ENCODE assay signal across 40 cellular contexts in the genomic region with DNA sequence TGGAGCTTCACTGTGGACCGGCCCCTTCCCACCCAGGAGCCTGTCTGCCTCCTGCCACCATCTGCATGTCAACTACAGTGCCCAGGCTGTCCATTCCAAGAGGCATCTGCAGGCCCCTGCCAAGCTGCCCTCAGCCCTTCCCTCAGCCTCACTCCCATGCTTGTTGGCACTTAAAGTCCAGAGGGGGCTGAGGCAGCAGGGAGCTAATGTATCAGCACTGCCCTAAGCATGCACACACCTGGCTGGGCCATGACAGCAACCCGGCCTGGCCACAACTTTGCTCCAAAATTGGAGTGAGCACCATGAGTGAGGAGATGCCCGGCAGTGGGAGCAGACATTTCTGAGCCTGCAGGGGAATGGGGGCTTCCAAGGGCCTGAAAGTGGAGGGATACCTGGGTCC.
"Had no signal": no experiment of that assay in that cellular context is flagged by ENCODE, and none has a peak within 500 bp of the region (broad histone marks: within the 10 kb centered on the region; RNA-seq: fewer than 3 reads in every experiment).

No MANE protein-coding gene starts in this region.

- H3K36me3 Mint-ChIP-seq: activated naive CD4-positive, alpha-beta T cell treated with anti-CD3 and anti-CD28 coated beads, Interleukin-2, amount 10 ng/mL, durations not matched to agents 7 days and 5 days; activated naive CD4-positive, alpha-beta T cell treated with anti-CD3 and anti-CD28 coated beads, Interleukin-2, amount 50 U/mL, for 24 hours; activated naive CD8-positive, alpha-beta T cell; activated naive CD8-positive, alpha-beta T cell treated with anti-CD3 and anti-CD28 coated beads, Interleukin-2, amount 10 ng/mL, durations not matched to agents 7 days and 5 days; brain had no signal

- H3K4me1 Mint-ChIP-seq: activated naive CD4-positive, alpha-beta T cell treated with anti-CD3 and anti-CD28 coated beads, Interleukin-2, amount 10 ng/mL, durations not matched to agents 7 days and 5 days; activated naive CD4-positive, alpha-beta T cell treated with anti-CD3 and anti-CD28 coated beads, Interleukin-2, amount 50 U/mL, for 24 hours; activated naive CD8-positive, alpha-beta T cell treated with anti-CD3 and anti-CD28 coated beads for 36 hours; activated naive CD8-positive, alpha-beta T cell treated with anti-CD3 and anti-CD28 coated beads, Interleukin-2, amount 10 ng/mL, durations not matched to agents 7 days and 5 days; activated naive CD8-positive, alpha-beta T cell treated with anti-CD3 and anti-CD28 coated beads, Interleukin-2, amount 50 U/mL, for 24 hours; activated T-helper 17 cell treated with anti-CD3 and anti-CD28 coated beads, Interleukin-2, amount 50 U/mL, for 72 hours; brain; central memory CD8-positive, alpha-beta T cell had no signal

- H3K27ac Mint-ChIP-seq: activated naive CD4-positive, alpha-beta T cell treated with anti-CD3 and anti-CD28 coated beads for 36 hours; activated naive CD4-positive, alpha-beta T cell treated with anti-CD3 and anti-CD28 coated beads, Interleukin-2, amount 10 ng/mL, durations not matched to agents 7 days and 5 days; activated naive CD4-positive, alpha-beta T cell treated with anti-CD3 and anti-CD28 coated beads, Interleukin-2, amount 50 U/mL, for 24 hours; activated naive CD4-positive, alpha-beta T cell treated with anti-CD3 and anti-CD28 coated beads, Interleukin-2, amount 50 U/mL, for 72 hours; activated naive CD8-positive, alpha-beta T cell; activated naive CD8-positive, alpha-beta T cell treated with anti-CD3 and anti-CD28 coated beads for 36 hours; activated naive CD8-positive, alpha-beta T cell treated with anti-CD3 and anti-CD28 coated beads, Interleukin-2, amount 10 ng/mL, durations not matched to agents 7 days and 5 days; activated naive CD8-positive, alpha-beta T cell treated with anti-CD3 and anti-CD28 coated beads, Interleukin-2, amount 50 U/mL, for 24 hours; activated T-cell treated with anti-CD3 and anti-CD28 coated beads, Interleukin-2, amount 50 U/mL, for 24 hours; activated T-cell treated with anti-CD3 and anti-CD28 coated beads, Interleukin-2, amount 50 U/mL, for 72 hours; activated T-helper 1 cell treated with anti-CD3 and anti-CD28 coated beads, Interleukin-12 subunit alpha, Interleukin-12 subunit beta, Interleukin-2, Interleukin-4 antibody, amounts not matched to agents 30 ng/mL and 10 ng/mL and 1 ng/mL, durations not matched to agents 14 hours and 24 hours and 36 hours; activated T-helper 17 cell treated with anti-CD3 and anti-CD28 coated beads, Interleukin-2, amount 50 U/mL, for 72 hours; activated T-helper 2 cell treated with anti-CD3 and anti-CD28 coated beads, Interferon-gamma antibody, Interleukin-2, Interleukin-4, amounts not matched to agents 10 μg/mL and 5 μg/mL and 100 μg/mL, durations not matched to agents 14 hours and 24 hours and 36 hours; brain had no signal

- DNase-seq: activated effector memory CD4-positive, alpha-beta T cell treated with anti-CD3 and anti-CD28 coated beads, Interleukin-2, amount 50 U/mL, for 16 hours; activated effector memory CD4-positive, alpha-beta T cell treated with Interleukin-2 at 50 U/mL for 16 hours; activated gamma-delta T cell; activated gamma-delta T cell treated with Interleukin-2 at 50 U/mL for 16 hours; activated naive CD4-positive, alpha-beta T cell; activated naive CD4-positive, alpha-beta T cell treated with anti-CD3 and anti-CD28 coated beads for 36 hours; activated naive CD4-positive, alpha-beta T cell treated with anti-CD3 and anti-CD28 coated beads, Interleukin-2, amount 10 ng/mL, durations not matched to agents 7 days and 5 days; activated naive CD4-positive, alpha-beta T cell treated with anti-CD3 and anti-CD28 coated beads, Interleukin-2, amount 50 U/mL, for 16 hours; activated naive CD4-positive, alpha-beta T cell treated with Interleukin-2 at 50 U/mL for 16 hours; activated naive CD8-positive, alpha-beta T cell treated with anti-CD3 and anti-CD28 coated beads for 36 hours; activated naive CD8-positive, alpha-beta T cell treated with anti-CD3 and anti-CD28 coated beads, Interleukin-2, amount 10 ng/mL, durations not matched to agents 7 days and 5 days; activated naive CD8-positive, alpha-beta T cell treated with anti-CD3 and anti-CD28 coated beads, Interleukin-2, amount 50 U/mL, for 24 hours; activated T-cell treated with anti-CD3 and anti-CD28 coated beads for 4 hours; activated T-cell treated with anti-CD3 and anti-CD28 coated beads, Interleukin-2, amount 50 U/mL, for 1 hour; activated T-cell treated with anti-CD3 and anti-CD28 coated beads, Interleukin-2, amount 50 U/mL, for 24 hours; activated T-cell treated with anti-CD3 and anti-CD28 coated beads, Interleukin-2, amount 50 U/mL, for 4 hours; activated T-cell treated with anti-CD3 and anti-CD28 coated beads, Interleukin-2, amount 50 U/mL, for 48 hours; activated T-cell treated with anti-CD3 and anti-CD28 coated beads, Interleukin-2, amount 50 U/mL, for 72 hours; adrenal gland; amniotic stem cell; amygdala; anterior cingulate cortex; body of pancreas; brain microvascular endothelial cell; caudate nucleus; central memory CD4-positive, alpha-beta T cell; cerebellar nuclear complex had no signal

- H3K27ac ChIP-seq: adrenal gland, ascending aorta, body of pancreas, brain microvascular endothelial cell, breast epithelium, cardiac muscle cell had no signal

- H3K9me3 ChIP-seq: adrenal gland, ascending aorta, body of pancreas had no signal

- H3K4me3 ChIP-seq: adrenal gland, ascending aorta, body of pancreas, breast epithelium, cardiac muscle cell had no signal

- ATAC-seq: activated naive CD4-positive, alpha-beta T cell treated with anti-CD3 and anti-CD28 coated beads, Interleukin-2, amount 50 U/mL, for 72 hours; activated naive CD8-positive, alpha-beta T cell treated with anti-CD3 and anti-CD28 coated beads, Interleukin-2, amount 50 U/mL, for 24 hours; activated T-cell treated with anti-CD3 and anti-CD28 coated beads, Interleukin-2, amount 50 U/mL, for 4 hours; activated T-cell treated with anti-CD3 and anti-CD28 coated beads, Interleukin-2, amount 50 U/mL, for 72 hours; activated T-helper 17 cell treated with anti-CD3 and anti-CD28 coated beads, Interleukin-2, amount 50 U/mL, for 72 hours; body of pancreas had no signal

- H3K4me3 Mint-ChIP-seq: activated naive CD4-positive, alpha-beta T cell treated with anti-CD3 and anti-CD28 coated beads for 36 hours; activated naive CD4-positive, alpha-beta T cell treated with anti-CD3 and anti-CD28 coated beads, Interleukin-2, amount 10 ng/mL, durations not matched to agents 7 days and 5 days; activated naive CD4-positive, alpha-beta T cell treated with anti-CD3 and anti-CD28 coated beads, Interleukin-2, amount 50 U/mL, for 24 hours; activated naive CD8-positive, alpha-beta T cell; activated naive CD8-positive, alpha-beta T cell treated with anti-CD3 and anti-CD28 coated beads for 36 hours; activated naive CD8-positive, alpha-beta T cell treated with anti-CD3 and anti-CD28 coated beads, Interleukin-2, amount 10 ng/mL, durations not matched to agents 7 days and 5 days; activated naive CD8-positive, alpha-beta T cell treated with anti-CD3 and anti-CD28 coated beads, Interleukin-2, amount 50 U/mL, for 24 hours; activated T-cell treated with anti-CD3 and anti-CD28 coated beads, Interleukin-2, amount 50 U/mL, for 24 hours; activated T-cell treated with anti-CD3 and anti-CD28 coated beads, Interleukin-2, amount 50 U/mL, for 4 hours; activated T-cell treated with anti-CD3 and anti-CD28 coated beads, Interleukin-2, amount 50 U/mL, for 72 hours; activated T-helper 1 cell treated with anti-CD3 and anti-CD28 coated beads, Interleukin-12 subunit alpha, Interleukin-12 subunit beta, Interleukin-2, Interleukin-4 antibody, amounts not matched to agents 30 ng/mL and 10 ng/mL and 1 ng/mL, durations not matched to agents 14 hours and 24 hours and 36 hours; activated T-helper 17 cell treated with anti-CD3 and anti-CD28 coated beads, Interleukin-2, amount 50 U/mL, for 72 hours; brain; central memory CD8-positive, alpha-beta T cell had no signal

- H3K27me3 ChIP-seq: adrenal gland, ascending aorta, body of pancreas, brain microvascular endothelial cell, breast epithelium, cardiac muscle cell had no signal

- H3K27me3 Mint-ChIP-seq: activated naive CD4-positive, alpha-beta T cell treated with anti-CD3 and anti-CD28 coated beads, Interleukin-2, amount 10 ng/mL, durations not matched to agents 7 days and 5 days; activated naive CD4-positive, alpha-beta T cell treated with anti-CD3 and anti-CD28 coated beads, Interleukin-2, amount 50 U/mL, for 24 hours; activated naive CD8-positive, alpha-beta T cell; activated naive CD8-positive, alpha-beta T cell treated with anti-CD3 and anti-CD28 coated beads for 36 hours; activated naive CD8-positive, alpha-beta T cell treated with anti-CD3 and anti-CD28 coated beads, Interleukin-2, amount 10 ng/mL, durations not matched to agents 7 days and 5 days; activated naive CD8-positive, alpha-beta T cell treated with anti-CD3 and anti-CD28 coated beads, Interleukin-2, amount 50 U/mL, for 24 hours; activated T-cell treated with anti-CD3 and anti-CD28 coated beads, Interleukin-2, amount 50 U/mL, for 24 hours; activated T-helper 17 cell treated with anti-CD3 and anti-CD28 coated beads, Interleukin-2, amount 50 U/mL, for 72 hours; brain; central memory CD8-positive, alpha-beta T cell had no signal

- H3K36me3 ChIP-seq: adrenal gland, ascending aorta, brain microvascular endothelial cell, breast epithelium, cardiac muscle cell had no signal

- FAIRE-seq: astrocyte, bronchial epithelial cell had no signal

- H3K4me1 ChIP-seq: adrenal gland, ascending aorta, body of pancreas, breast epithelium had no signal
